ENCODE assay signal across 8 cellular contexts in genomic region chr1:2556277-2557145, GRCh38. TPM values are rescaled to one million over a fixed set of nuclear protein-coding genes. Genes with fewer than 3 reads are reported as not detected.
DNase-seq lines count a peak whose midpoint lies in the region; FAIRE-seq and TF ChIP-seq lines count a peak whose summit lies in the region.

TNFRSF14 (plus strand) TSS chr1:2556371; CDS start chr1:2556665, 294 bp downstream.

- no peaks in the 10 kb centered on the region for H3K9me3 Mint-ChIP-seq in IgD-negative memory B cell

- no peak for FAIRE-seq in GM19239 (lab: Jason Lieb, UNC)

- H3K27ac ChIP-seq in coronary artery: peak within 1 kb of the TSS; percentile 73 to 92

- H3K27me3 Mint-ChIP-seq in IgD-negative memory B cell: no peaks in the 10 kb centered on the region

- H3K4me3 Mint-ChIP-seq in IgD-negative memory B cell: peak within 1 kb of the TSS; percentile 95 to 99 (median 97)

- TF ChIP-seq CTCF in AG10803 (conservative IDR thresholded peaks at IDR 0.05; ENCODE audit: low read length): peak; percentile 9
- TF ChIP-seq CTCF in coronary artery (IDR thresholded peaks at IDR 0.05): no peak

- H3K4me1 Mint-ChIP-seq in IgD-negative memory B cell: peaks cover 13 to 20% (median 16%) of the 10 kb centered on the region in 3 donors

- DNase-seq in AG10803 (ENCODE audit: low read depth) (peak; percentile 39), GM19239 (ENCODE audit: insufficient read length, low spot score) (peak; percentile 96), coronary artery (ENCODE audit: low spot score) (no peak), mesenteric fat pad (ENCODE audit: low spot score) (no peak), islet precursor cell (no peak)
- peak; percentile 57 for DNase-seq in activated CD4-positive, alpha-beta T cell treated with anti-CD3 and anti-CD28 coated beads for 1 hour
- DNase-seq in stimulated activated naive CD4-positive, alpha-beta T cell (lab: John Stamatoyannopoulos, UW): peak; percentile 59 to 79 (median 66)

- peak within 1 kb of the TSS; percentile 72 for H3K4me3 ChIP-seq in AG10803 (ENCODE audit: low read length)
- H3K4me3 ChIP-seq in coronary artery: peak within 1 kb of the TSS; percentile 73

- peak within 1 kb of the TSS; percentile 97 to 98 (median 97) for H3K27ac Mint-ChIP-seq in IgD-negative memory B cell

- no peaks in the 10 kb centered on the region for H3K36me3 Mint-ChIP-seq in IgD-negative memory B cell

RNA-seq across cellular contexts. Expression of gene TNFRSF14, which starts in this region (rescaled TPM):
- 63.3 TPM for polyA plus RNA-seq in IgD-negative memory B cell
- 53.7 TPM for total RNA-seq in mesenteric fat pad

Comparison
In these comparisons a context has a peak if more than half of its experiments do, and no peak if none do; other contexts are left out.
1. DNase-seq: peak in AG10803 (single experiment), GM19239 (single experiment), activated CD4-positive, alpha-beta T cell treated with anti-CD3 and anti-CD28 coated beads for 1 hour (single experiment) and stimulated activated naive CD4-positive, alpha-beta T cell (6 of 6); none in coronary artery (single experiment), mesenteric fat pad (single experiment) and islet precursor cell (single experiment).